Comparison of ENCODE assay signal across 32 cellular contexts in genomic region chr2:171841996-171842395, GRCh38. TPM values are rescaled to one million over a fixed set of nuclear protein-coding genes. Genes with fewer than 3 reads are reported as not detected.
DNase-seq lines count a peak whose midpoint lies in the region; ATAC-seq, FAIRE-seq and TF ChIP-seq lines count a peak whose summit lies in the region.
"Had no signal": no experiment of that assay in that cellular context is flagged by ENCODE, and none has a peak within 500 bp of the region (broad histone marks: within the 10 kb centered on the region; RNA-seq: fewer than 3 reads in every experiment).

No MANE protein-coding gene starts in this region.

- 96% methylated on average over 2 of the region's 2 CpGs for WGBS in K562 (ENCODE audit: insufficient coverage, low coverage, missing lambda C conversion rate)

- TF ChIP-seq EP300 in K562 (IDR thresholded peaks at IDR 0.05; ENCODE audit: low read length), result no peak

- no peak for DNase-seq in H54 (ENCODE audit: insufficient read length, low spot score)
- DNase-seq in K562 (ENCODE audit: extremely low read depth in 1 of 4, low spot score in 3 of 4), result no peak
- no peak for DNase-seq in NCI-H146 (lab: John Stamatoyannopoulos, UW)
- DNase-seq in HTR-8/SVneo (ENCODE audit: insufficient read length, low spot score), result no peak
- DNase-seq: 8988T; ACHN; AML-193; BE2C; C1 segment of cervical spinal cord; Caco-2; Calu3; CD4-positive, alpha-beta memory T cell; CD4-positive, alpha-beta T cell; CD4-positive, CD25-positive, alpha-beta regulatory T cell; CD8-positive, alpha-beta memory T cell; CD8-positive, alpha-beta T cell; COR-L47; DMS 273 treated with DMSO at 0.1 percent for 48 hours; DMS153; DMS53; DMS79; DMS79 treated with DMSO at 0.1 percent for 48 hours; DND-41; EL had no signal

- peaks cover 14 to 16% of the 10 kb centered on the region in 2 experiments; a peak in 2 of 3 replicates for H3K36me3 ChIP-seq in HEK293 (ENCODE audit: control insufficient read depth in 2 of 2, insufficient read depth in 1 of 2, low read length in 2 of 2)
- H3K36me3 ChIP-seq in K562 (ENCODE audit: control insufficient read depth, insufficient read depth, low read length), result peaks cover 17% of the 10 kb centered on the region; the same call in 2 of the 3 replicates
- H3K36me3 ChIP-seq: BE2C had no signal

- BruUV-seq in K562 (replicated peaks; lab: Mats Ljungman, UMichigan), result no TSS peak

- H3K9me1 ChIP-seq in K562 (ENCODE audit: control insufficient read depth, insufficient read depth, low read length), result no peaks in the 10 kb centered on the region

- POLR2A ChIA-PET in HEK293 (lab: Yijun Ruan, JAX) (no interaction called here), K562 (lab: Yijun Ruan, JAX) (interaction anchor here (1.0 kb wide), 1 partner anchor 18 kb away, joined by 3 read pairs; no protein-coding TSS in a partner anchor)

- no peaks in the 10 kb centered on the region for H3K79me2 ChIP-seq in K562 (ENCODE audit: control insufficient read depth, insufficient read depth, low read length)

- no peak overlapping the region for H3K27ac ChIP-seq in HEK293 (ENCODE audit: extremely low read depth, low read depth, low read length)
- no peak overlapping the region for H3K27ac ChIP-seq in K562 (ENCODE audit: extremely low read depth, low read depth, low read length)
- H3K27ac ChIP-seq: 22Rv1; A549; BLaER1; BLaER1 treated with 17β-estradiol and CSF1 and Interleukin-3, amounts not matched to agents 10 nM and 100 nM; C4-2B had no signal

- CTCF ChIA-PET in HEK293 (lab: Yijun Ruan, JAX) (no interaction called here), K562 (lab: Yijun Ruan, JAX; ENCODE audit: low intra/inter-chr PET ratio) (no interaction called here)

- H3K4me3 ChIP-seq in HEK293 (ENCODE audit: low read depth, low read length) (no peak overlapping the region), K562 (no peak overlapping the region)
- H3K4me3 ChIP-seq: A549; BLaER1; BLaER1 treated with 17β-estradiol and CSF1 and Interleukin-3, amounts not matched to agents 10 nM and 100 nM had no signal

- TF ChIP-seq CTCF in HEK293 (tag by site-specific recombination; IDR thresholded peaks at IDR 0.05) (no peak), K562 (IDR thresholded peaks at IDR 0.05 in 2 of 3, conservative IDR thresholded peaks at IDR 0.05 in 1 of 3; ENCODE audit: insufficient read depth in 2 of 3, low read depth in 1 of 3, low read length in 3 of 3) (no peak)

- TF ChIP-seq RAD21 in K562 (CRISPR knock-in tag; conservative IDR thresholded peaks at IDR 0.05 in 1 of 2, IDR thresholded peaks at IDR 0.05 in 1 of 2), result no peak

- no peak overlapping the region for H3K9ac ChIP-seq in K562 (ENCODE audit: insufficient read depth in 1 of 2, low read depth in 2 of 2, low read length in 2 of 2)
- H3K9ac ChIP-seq: BLaER1; BLaER1 treated with 17β-estradiol and CSF1 and Interleukin-3, amounts not matched to agents 10 nM and 100 nM had no signal

- H3K4me1 ChIP-seq in HEK293 (ENCODE audit: control insufficient read depth, insufficient read depth, low read length) (no peaks in the 10 kb centered on the region), K562 (replicated peaks in 1 of 2; ENCODE audit: control insufficient read depth in 2 of 2, insufficient read depth in 2 of 2, low read length in 2 of 2) (no peaks in the 10 kb centered on the region)
- H3K4me1 ChIP-seq: BE2C; BLaER1; BLaER1 treated with 17β-estradiol and CSF1 and Interleukin-3, amounts not matched to agents 10 nM and 100 nM; Caco-2 had no signal

- peak; percentile 23 for FAIRE-seq in H54 (lab: Jason Lieb, UNC)
- no peak for FAIRE-seq in K562 (lab: Jason Lieb, UNC)
- FAIRE-seq in HTR-8/SVneo (lab: Jason Lieb, UNC), result no peak
- FAIRE-seq: A204.1, A549 had no signal

- no peak overlapping the region for H2AFZ ChIP-seq in K562 (ENCODE audit: low read depth, low read length)

- no peaks in the 10 kb centered on the region for H3K27me3 ChIP-seq in K562 (ENCODE audit: control insufficient read depth in 2 of 2, insufficient read depth in 2 of 2, low read length in 2 of 2)
- H3K27me3 ChIP-seq: BE2C; BLaER1; BLaER1 treated with 17β-estradiol and CSF1 and Interleukin-3, amounts not matched to agents 10 nM and 100 nM had no signal

- no peak overlapping the region for H3K4me2 ChIP-seq in K562 (ENCODE audit: insufficient read depth, low read length)
- H3K4me2 ChIP-seq: A549; BLaER1; BLaER1 treated with 17β-estradiol and CSF1 and Interleukin-3, amounts not matched to agents 10 nM and 100 nM had no signal

- no peak for ATAC-seq in K562
- ATAC-seq in GM18867 (IDR thresholded peaks at IDR 0.05; ENCODE audit: unreplicated experiment), result no peak
- ATAC-seq: A549; CD8-positive, alpha-beta T cell had no signal

- H4K20me1 ChIP-seq in K562 (replicated peaks; ENCODE audit: control insufficient read depth, insufficient read depth, low read length), result no peaks in the 10 kb centered on the region
- H4K20me1 ChIP-seq: BLaER1; BLaER1 treated with 17β-estradiol and CSF1 and Interleukin-3, amounts not matched to agents 10 nM and 100 nM had no signal

- in situ Hi-C loops in K562 (cut with MboI), result no loop called here

- no peaks in the 10 kb centered on the region for H3K9me3 ChIP-seq in HEK293 (ENCODE audit: control insufficient read depth, insufficient read depth, low read depth, low read length)
- no peaks in the 10 kb centered on the region for H3K9me3 ChIP-seq in K562 (replicated peaks; ENCODE audit: control insufficient read depth, insufficient read depth, low read depth, low read length)
- H3K9me3 ChIP-seq: A549, BE2C, Caco-2 had no signal

- no peak for TF ChIP-seq POLR2A in H54 (IDR thresholded peaks at IDR 0.05; ENCODE audit: low read depth, low read length)
- TF ChIP-seq POLR2A in K562 (conservative IDR thresholded peaks at IDR 0.05), result no peak

- intact Hi-C loops in K562 (cut with micrococcal nuclease), result no loop called here

TF ChIP-seq in HEK293, 187 proteins besides CTCF, POLR2A, EP300 and RAD21:
- TF ChIP-seq ZBTB48 (tag by site-specific recombination; IDR thresholded peaks at IDR 0.05) (no peak), ZNF580 (tag by site-specific recombination; IDR thresholded peaks at IDR 0.05) (0 out of 2 replicates have a peak, but pooled peaks have one; percentile 42), ZNF146 (tag by site-specific recombination; IDR thresholded peaks at IDR 0.05) (peak; percentile 38)

TF ChIP-seq in K562, 482 proteins besides CTCF, POLR2A, EP300 and RAD21:
- peak; percentile 62 for TF ChIP-seq RBM25 (IDR thresholded peaks at IDR 0.05; ENCODE audit: low read depth, low read length, severe bottlenecking)
- no peak for TF ChIP-seq ZNF140 (CRISPR knock-in tag; IDR thresholded peaks at IDR 0.05)
- peak; percentile 83 for TF ChIP-seq ZNF146 (CRISPR knock-in tag; IDR thresholded peaks at IDR 0.05; ENCODE audit: unreplicated experiment)
- TF ChIP-seq BCOR (IDR thresholded peaks at IDR 0.05), result 0 out of 2 replicates have a peak, but pooled peaks have one; percentile 36

RNA-seq across cellular contexts. Expression of gene SLC25A12, which starts 52.0 kb away (rescaled TPM):
- total RNA-seq in K562 (2011; cell fraction: chromatin; rRNA removed; ENCODE audit: low replicate concordance), result 36.2 and 70.5 TPM in 2 replicates
- total RNA-seq in K562 (2011; cell fraction: nucleolus; rRNA removed), result 12.8 and 19.2 TPM in 2 replicates
- 30.2 and 31.1 TPM in 2 replicates for total RNA-seq in K562 (2011; cell fraction: nucleoplasm; rRNA removed)
- total RNA-seq in K562 (2014; rRNA removed) (13.5 and 17.5 TPM in 2 replicates), K562 (2014; rRNA removed; fragmentation: Illumina TruSeq; extraction: Trizol) (23.8 and 24.6 TPM in 2 replicates), K562 (2015; rRNA removed; fragmentation: Illumina TruSeq; extraction: Trizol) (22.6 and 22.7 TPM in 2 replicates), K562 (2021) (20.5 and 21.3 TPM in 2 replicates)
- polyA plus RNA-seq in K562 (2011; rRNA removed) (27.1 and 36.5 TPM in 2 replicates), K562 (2014; fragmentation: Illumina TruSeq; extraction: Trizol) (20.3 and 21.7 TPM in 2 replicates), K562 (2014; fragmentation: Nextera tagmentation; extraction: Ambion mirVana) (10 to 100 TPM; 18.3 to 31.5 TPM), K562 (2014; rRNA removed) (17.6 and 23.2 TPM in 2 replicates)
- polyA plus RNA-seq in K562 (2011; cell fraction: cytosol; rRNA removed), result 14.3 and 17.6 TPM in 2 replicates
- 33.7 and 36.3 TPM in 2 replicates for polyA plus RNA-seq in K562 (2011; cell fraction: nucleus; rRNA removed)
- 14.2 and 15.0 TPM in 2 replicates for polyA plus RNA-seq in K562 (2012)
- polyA minus RNA-seq in K562 (2011; rRNA and poly(A)+ RNA removed), result 41.6 and 43.3 TPM in 2 replicates
- polyA minus RNA-seq in K562 (2011; cell fraction: cytosol; rRNA and poly(A)+ RNA removed), result 12.9 and 19.3 TPM in 2 replicates
- polyA minus RNA-seq in K562 (2011; cell fraction: nucleus; rRNA and poly(A)+ RNA removed), result 17.6 and 21.2 TPM in 2 replicates
